Comparison of ENCODE assay signal across 1 cellular context in genomic region chr1:19596719-19597462, GRCh38.
TF ChIP-seq lines count a peak whose summit lies in the region.

No MANE protein-coding gene starts in this region.

TF ChIP-seq in K562, 482 proteins besides CTCF, POLR2A, EP300 and RAD21 (continued from another document and continues in another):
- TF ChIP-seq, protein P1, sequence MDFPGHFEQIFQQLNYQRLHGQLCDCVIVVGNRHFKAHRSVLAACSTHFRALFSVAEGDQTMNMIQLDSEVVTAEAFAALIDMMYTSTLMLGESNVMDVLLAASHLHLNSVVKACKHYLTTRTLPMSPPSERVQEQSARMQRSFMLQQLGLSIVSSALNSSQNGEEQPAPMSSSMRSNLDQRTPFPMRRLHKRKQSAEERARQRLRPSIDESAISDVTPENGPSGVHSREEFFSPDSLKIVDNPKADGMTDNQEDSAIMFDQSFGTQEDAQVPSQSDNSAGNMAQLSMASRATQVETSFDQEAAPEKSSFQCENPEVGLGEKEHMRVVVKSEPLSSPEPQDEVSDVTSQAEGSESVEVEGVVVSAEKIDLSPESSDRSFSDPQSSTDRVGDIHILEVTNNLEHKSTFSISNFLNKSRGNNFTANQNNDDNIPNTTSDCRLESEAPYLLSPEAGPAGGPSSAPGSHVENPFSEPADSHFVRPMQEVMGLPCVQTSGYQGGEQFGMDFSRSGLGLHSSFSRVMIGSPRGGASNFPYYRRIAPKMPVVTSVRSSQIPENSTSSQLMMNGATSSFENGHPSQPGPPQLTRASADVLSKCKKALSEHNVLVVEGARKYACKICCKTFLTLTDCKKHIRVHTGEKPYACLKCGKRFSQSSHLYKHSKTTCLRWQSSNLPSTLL (IDR thresholded peaks at IDR 0.05), result no peak
- TF ChIP-seq TGIF2 (CRISPR knock-in tag; IDR thresholded peaks at IDR 0.05) (no peak), KAT8 (IDR thresholded peaks at IDR 0.05; ENCODE audit: low read depth) (no peak), KDM4B (IDR thresholded peaks at IDR 0.05; ENCODE audit: borderline replicate concordance in 2 of 2, low read depth in 1 of 2) (no peak; a peak in 1 of 4 replicates), ZNF232 (CRISPR knock-in tag; IDR thresholded peaks at IDR 0.05) (0 out of 2 replicates have a peak, but pooled peaks have one; percentile 22), NRF1 (conservative IDR thresholded peaks at IDR 0.05 in 1 of 2, IDR thresholded peaks at IDR 0.05 in 1 of 2) (peak; percentile 85 to 87), FOXK1 (CRISPR knock-in tag; IDR thresholded peaks at IDR 0.05; ENCODE audit: borderline replicate concordance) (no peak), MEF2D (tag; conservative IDR thresholded peaks at IDR 0.05; ENCODE audit: low read depth) (no peak), RCOR1 (IDR thresholded peaks at IDR 0.05; ENCODE audit: borderline replicate concordance in 1 of 2, low read depth in 2 of 2, low read length in 2 of 2) (peak in 1 of 2 experiments; percentile 59; a peak in 2 of 4 replicates), SAFB (IDR thresholded peaks at IDR 0.05; ENCODE audit: borderline replicate concordance, low read depth, low read length) (peak; percentile 57; the same call in 1 of the 2 replicates), PTTG1 (tag; IDR thresholded peaks at IDR 0.05; ENCODE audit: low read depth) (no peak), ZNF224 (CRISPR knock-in tag; IDR thresholded peaks at IDR 0.05) (peak; percentile 32; the same call in 1 of the 2 replicates), DDX20 (tag; IDR thresholded peaks at IDR 0.05; ENCODE audit: low read depth) (no peak), SMARCA5 (IDR thresholded peaks at IDR 0.05) (no peak), ETS2 (tag; IDR thresholded peaks at IDR 0.05; ENCODE audit: borderline replicate concordance, poor library complexity, severe bottlenecking) (peak; percentile 41), XRCC5 (IDR thresholded peaks at IDR 0.05; ENCODE audit: low read depth, low read length) (no peak), ZNF24 (IDR thresholded peaks at IDR 0.05) (0 out of 2 replicates have a peak, but pooled peaks have one; percentile 5), HDAC8 (tag; IDR thresholded peaks at IDR 0.05) (0 out of 2 replicates have a peak, but pooled peaks have one; percentile 28), ZNF124 (CRISPR knock-in tag; IDR thresholded peaks at IDR 0.05) (no peak), GABPB1 (CRISPR knock-in tag; IDR thresholded peaks at IDR 0.05) (peak; percentile 49; the same call in 1 of the 2 replicates), ZEB2 (IDR thresholded peaks at IDR 0.05) (no peak), JUN (IDR thresholded peaks at IDR 0.05; ENCODE audit: borderline replicate concordance, low read depth, low read length) (no peak), JUN (CRISPR knock-in tag; IDR thresholded peaks at IDR 0.05; ENCODE audit: borderline replicate concordance) (peak; percentile 83; the same call in 1 of the 2 replicates), SP2 (IDR thresholded peaks at IDR 0.05; ENCODE audit: extremely low read depth, low read depth, low read length, poor library complexity, severe bottlenecking) (no peak), FOXJ2 (tag; IDR thresholded peaks at IDR 0.05) (peak; percentile 86; the same call in 1 of the 2 replicates), YBX1 (IDR thresholded peaks at IDR 0.05) (no peak), MAFG (tag; conservative IDR thresholded peaks at IDR 0.05) (no peak), SNAPC5 (CRISPR knock-in tag; IDR thresholded peaks at IDR 0.05) (no peak), SFPQ (IDR thresholded peaks at IDR 0.05; ENCODE audit: low read depth, low read length) (no peak)
- TF ChIP-seq, protein P2, sequence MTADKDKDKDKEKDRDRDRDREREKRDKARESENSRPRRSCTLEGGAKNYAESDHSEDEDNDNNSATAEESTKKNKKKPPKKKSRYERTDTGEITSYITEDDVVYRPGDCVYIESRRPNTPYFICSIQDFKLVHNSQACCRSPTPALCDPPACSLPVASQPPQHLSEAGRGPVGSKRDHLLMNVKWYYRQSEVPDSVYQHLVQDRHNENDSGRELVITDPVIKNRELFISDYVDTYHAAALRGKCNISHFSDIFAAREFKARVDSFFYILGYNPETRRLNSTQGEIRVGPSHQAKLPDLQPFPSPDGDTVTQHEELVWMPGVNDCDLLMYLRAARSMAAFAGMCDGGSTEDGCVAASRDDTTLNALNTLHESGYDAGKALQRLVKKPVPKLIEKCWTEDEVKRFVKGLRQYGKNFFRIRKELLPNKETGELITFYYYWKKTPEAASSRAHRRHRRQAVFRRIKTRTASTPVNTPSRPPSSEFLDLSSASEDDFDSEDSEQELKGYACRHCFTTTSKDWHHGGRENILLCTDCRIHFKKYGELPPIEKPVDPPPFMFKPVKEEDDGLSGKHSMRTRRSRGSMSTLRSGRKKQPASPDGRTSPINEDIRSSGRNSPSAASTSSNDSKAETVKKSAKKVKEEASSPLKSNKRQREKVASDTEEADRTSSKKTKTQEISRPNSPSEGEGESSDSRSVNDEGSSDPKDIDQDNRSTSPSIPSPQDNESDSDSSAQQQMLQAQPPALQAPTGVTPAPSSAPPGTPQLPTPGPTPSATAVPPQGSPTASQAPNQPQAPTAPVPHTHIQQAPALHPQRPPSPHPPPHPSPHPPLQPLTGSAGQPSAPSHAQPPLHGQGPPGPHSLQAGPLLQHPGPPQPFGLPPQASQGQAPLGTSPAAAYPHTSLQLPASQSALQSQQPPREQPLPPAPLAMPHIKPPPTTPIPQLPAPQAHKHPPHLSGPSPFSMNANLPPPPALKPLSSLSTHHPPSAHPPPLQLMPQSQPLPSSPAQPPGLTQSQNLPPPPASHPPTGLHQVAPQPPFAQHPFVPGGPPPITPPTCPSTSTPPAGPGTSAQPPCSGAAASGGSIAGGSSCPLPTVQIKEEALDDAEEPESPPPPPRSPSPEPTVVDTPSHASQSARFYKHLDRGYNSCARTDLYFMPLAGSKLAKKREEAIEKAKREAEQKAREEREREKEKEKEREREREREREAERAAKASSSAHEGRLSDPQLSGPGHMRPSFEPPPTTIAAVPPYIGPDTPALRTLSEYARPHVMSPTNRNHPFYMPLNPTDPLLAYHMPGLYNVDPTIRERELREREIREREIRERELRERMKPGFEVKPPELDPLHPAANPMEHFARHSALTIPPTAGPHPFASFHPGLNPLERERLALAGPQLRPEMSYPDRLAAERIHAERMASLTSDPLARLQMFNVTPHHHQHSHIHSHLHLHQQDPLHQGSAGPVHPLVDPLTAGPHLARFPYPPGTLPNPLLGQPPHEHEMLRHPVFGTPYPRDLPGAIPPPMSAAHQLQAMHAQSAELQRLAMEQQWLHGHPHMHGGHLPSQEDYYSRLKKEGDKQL (CRISPR knock-in tag; IDR thresholded peaks at IDR 0.05; ENCODE audit: borderline replicate concordance), result no peak
- TF ChIP-seq, protein P3, sequence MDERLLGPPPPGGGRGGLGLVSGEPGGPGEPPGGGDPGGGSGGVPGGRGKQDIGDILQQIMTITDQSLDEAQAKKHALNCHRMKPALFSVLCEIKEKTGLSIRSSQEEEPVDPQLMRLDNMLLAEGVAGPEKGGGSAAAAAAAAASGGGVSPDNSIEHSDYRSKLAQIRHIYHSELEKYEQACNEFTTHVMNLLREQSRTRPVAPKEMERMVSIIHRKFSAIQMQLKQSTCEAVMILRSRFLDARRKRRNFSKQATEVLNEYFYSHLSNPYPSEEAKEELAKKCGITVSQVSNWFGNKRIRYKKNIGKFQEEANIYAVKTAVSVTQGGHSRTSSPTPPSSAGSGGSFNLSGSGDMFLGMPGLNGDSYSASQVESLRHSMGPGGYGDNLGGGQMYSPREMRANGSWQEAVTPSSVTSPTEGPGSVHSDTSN (CRISPR knock-in tag; IDR thresholded peaks at IDR 0.05; ENCODE audit: low read depth), result no peak
- TF ChIP-seq, protein P3 (tag; conservative IDR thresholded peaks at IDR 0.05; ENCODE audit: low read depth), result no peak
- TF ChIP-seq, protein P4, sequence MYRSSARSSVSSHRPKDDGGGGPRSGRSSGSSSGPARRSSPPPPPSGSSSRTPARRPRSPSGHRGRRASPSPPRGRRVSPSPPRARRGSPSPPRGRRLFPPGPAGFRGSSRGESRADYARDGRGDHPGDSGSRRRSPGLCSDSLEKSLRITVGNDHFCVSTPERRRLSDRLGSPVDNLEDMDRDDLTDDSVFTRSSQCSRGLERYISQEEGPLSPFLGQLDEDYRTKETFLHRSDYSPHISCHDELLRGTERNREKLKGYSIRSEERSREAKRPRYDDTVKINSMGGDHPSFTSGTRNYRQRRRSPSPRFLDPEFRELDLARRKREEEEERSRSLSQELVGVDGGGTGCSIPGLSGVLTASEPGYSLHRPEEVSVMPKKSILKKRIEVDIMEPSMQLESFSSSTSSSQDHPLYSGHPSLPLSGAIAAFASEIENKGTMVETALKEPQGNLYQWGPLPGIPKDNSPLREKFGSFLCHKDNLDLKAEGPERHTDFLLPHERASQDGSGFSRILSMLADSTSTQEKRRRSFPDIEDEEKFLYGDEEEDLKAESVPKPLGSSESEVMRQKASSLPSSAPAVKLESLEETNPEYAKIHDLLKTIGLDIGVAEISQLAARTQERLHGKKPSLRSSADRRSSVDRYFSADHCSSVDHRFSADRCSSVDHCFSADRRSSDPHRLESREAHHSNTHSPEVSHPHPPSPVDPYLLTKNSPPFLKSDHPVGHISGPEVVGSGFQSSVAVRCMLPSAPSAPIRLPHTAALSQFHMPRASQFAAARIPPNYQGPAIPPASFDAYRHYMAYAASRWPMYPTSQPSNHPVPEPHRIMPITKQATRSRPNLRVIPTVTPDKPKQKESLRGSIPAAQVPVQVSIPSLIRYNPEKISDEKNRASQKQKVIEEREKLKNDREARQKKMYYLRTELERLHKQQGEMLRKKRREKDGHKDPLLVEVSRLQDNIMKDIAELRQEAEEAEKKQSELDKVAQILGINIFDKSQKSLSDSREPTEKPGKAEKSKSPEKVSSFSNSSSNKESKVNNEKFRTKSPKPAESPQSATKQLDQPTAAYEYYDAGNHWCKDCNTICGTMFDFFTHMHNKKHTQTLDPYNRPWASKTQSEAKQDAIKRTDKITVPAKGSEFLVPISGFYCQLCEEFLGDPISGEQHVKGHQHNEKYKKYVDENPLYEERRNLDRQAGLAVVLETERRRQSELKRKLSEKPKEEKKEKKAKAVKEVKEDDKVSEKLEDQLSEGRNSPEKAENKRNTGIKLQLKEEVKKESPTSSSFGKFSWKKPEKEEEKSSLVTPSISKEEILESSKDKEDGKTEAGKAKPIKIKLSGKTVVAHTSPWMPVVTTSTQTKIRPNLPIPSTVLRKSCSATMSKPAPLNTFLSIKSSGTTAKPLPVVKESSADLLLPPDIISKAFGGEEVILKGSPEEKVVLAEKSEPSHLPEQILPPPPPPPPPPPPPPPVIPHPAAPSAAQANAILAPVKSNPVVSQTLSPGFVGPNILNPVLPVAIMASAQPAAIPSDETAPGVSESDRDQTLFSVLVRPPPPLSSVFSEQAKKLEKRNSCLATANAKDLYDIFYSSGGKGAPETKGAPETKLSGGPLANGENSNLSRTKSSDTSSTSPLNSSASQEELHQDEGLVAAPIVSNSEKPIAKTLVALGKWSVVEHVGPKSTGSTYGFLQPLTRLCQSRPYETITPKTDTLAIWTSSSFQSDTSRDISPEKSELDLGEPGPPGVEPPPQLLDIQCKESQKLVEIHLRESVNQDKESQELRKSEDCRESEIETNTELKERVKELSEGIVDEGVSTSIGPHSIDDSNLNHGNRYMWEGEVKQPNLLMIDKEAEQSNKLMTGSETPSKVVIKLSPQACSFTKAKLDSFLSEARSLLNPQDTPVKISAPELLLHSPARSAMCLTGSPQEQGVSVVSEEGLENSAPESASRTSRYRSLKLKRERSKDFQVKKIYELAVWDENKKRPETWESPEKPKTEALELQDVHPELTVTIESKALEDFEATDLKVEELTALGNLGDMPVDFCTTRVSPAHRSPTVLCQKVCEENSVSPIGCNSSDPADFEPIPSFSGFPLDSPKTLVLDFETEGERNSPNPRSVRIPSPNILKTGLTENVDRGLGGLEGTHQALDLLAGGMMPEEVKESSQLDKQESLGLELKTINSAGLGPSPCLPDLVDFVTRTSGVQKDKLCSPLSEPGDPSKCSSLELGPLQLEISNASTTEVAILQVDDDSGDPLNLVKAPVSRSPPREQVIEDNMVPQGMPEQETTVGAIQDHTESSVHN (IDR thresholded peaks at IDR 0.05; ENCODE audit: borderline replicate concordance in 1 of 2, low read depth in 1 of 2), result no peak
